In the genomic region with DNA sequence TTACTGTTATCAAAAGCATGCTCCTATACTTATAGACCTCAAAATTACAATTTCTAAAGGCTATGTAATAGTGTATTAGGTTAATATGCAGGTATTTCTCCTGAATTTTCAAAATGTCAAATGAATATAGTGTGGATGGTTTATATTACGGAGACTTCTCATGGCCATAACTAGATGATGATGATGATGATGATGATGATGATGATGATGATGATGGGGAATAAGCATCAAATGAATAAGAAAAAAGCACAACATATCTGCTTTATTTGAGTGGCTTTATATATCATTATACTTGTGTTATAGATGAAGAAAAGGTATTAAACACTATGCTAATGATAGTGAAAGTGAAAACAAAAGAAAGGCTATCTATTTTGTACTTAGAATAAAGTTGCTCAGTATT, we compare ENCODE assay signal across 19 cellular contexts. TPM values are rescaled to one million over a fixed set of nuclear protein-coding genes. Genes with fewer than 3 reads are reported as not detected.
DNase-seq lines count a peak whose midpoint lies in the region; ATAC-seq, FAIRE-seq and TF ChIP-seq lines count a peak whose summit lies in the region.
"Had no signal": no experiment of that assay in that cellular context is flagged by ENCODE, and none has a peak within 500 bp of the region (broad histone marks: within the 10 kb centered on the region; RNA-seq: fewer than 3 reads in every experiment).

No MANE protein-coding gene starts in this region.

- H3K9me3 Mint-ChIP-seq in activated naive CD4-positive, alpha-beta T cell treated with anti-CD3 and anti-CD28 coated beads, Interleukin-2, amount 10 ng/mL, durations not matched to agents 7 days and 5 days = no peaks in the 10 kb centered on the region
- no peaks in the 10 kb centered on the region for H3K9me3 Mint-ChIP-seq in activated T-helper 1 cell treated with anti-CD3 and anti-CD28 coated beads, Interleukin-12 subunit alpha, Interleukin-12 subunit beta, Interleukin-2, Interleukin-4 antibody, amounts not matched to agents 30 ng/mL and 10 ng/mL and 1 ng/mL, durations not matched to agents 14 hours and 24 hours and 36 hours
- H3K9me3 Mint-ChIP-seq: CD4-positive, CD25-positive, alpha-beta regulatory T cell; CD8-positive, alpha-beta memory T cell; IgD-negative memory B cell had no signal

- intact Hi-C loops in activated T-helper 1 cell treated with anti-CD3 and anti-CD28 coated beads, Interleukin-12 subunit alpha, Interleukin-12 subunit beta, Interleukin-2, Interleukin-4 antibody, amounts not matched to agents 30 ng/mL and 10 ng/mL and 1 ng/mL, durations not matched to agents 14 hours and 24 hours and 36 hours (cut with micrococcal nuclease) = loop anchor here (5.0 kb wide), 1 partner anchor 38 kb away; no protein-coding TSS in a partner anchor

- TF ChIP-seq POLR2A in GM12891 (IDR thresholded peaks at IDR 0.05; ENCODE audit: low read depth, low read length) = no peak

- no peak overlapping the region for H3K4me3 Mint-ChIP-seq in activated naive CD4-positive, alpha-beta T cell treated with anti-CD3 and anti-CD28 coated beads, Interleukin-2, amount 10 ng/mL, durations not matched to agents 7 days and 5 days
- H3K4me3 Mint-ChIP-seq in activated T-helper 1 cell treated with anti-CD3 and anti-CD28 coated beads, Interleukin-12 subunit alpha, Interleukin-12 subunit beta, Interleukin-2, Interleukin-4 antibody, amounts not matched to agents 30 ng/mL and 10 ng/mL and 1 ng/mL, durations not matched to agents 14 hours and 24 hours and 36 hours = no peak overlapping the region
- H3K4me3 Mint-ChIP-seq: CD4-positive, CD25-positive, alpha-beta regulatory T cell; CD8-positive, alpha-beta memory T cell; IgD-negative memory B cell had no signal

- no peak for DNase-seq in activated naive CD4-positive, alpha-beta T cell treated with anti-CD3 and anti-CD28 coated beads, Interleukin-2, amount 10 ng/mL, durations not matched to agents 7 days and 5 days
- no peak for DNase-seq in activated naive CD4-positive, alpha-beta T cell treated with Interleukin-2 at 50 U/mL for 16 hours
- DNase-seq in GM12891 (ENCODE audit: insufficient read length, low spot score) = no peak
- DNase-seq in activated T-helper 1 cell treated with anti-CD3 and anti-CD28 coated beads, Interleukin-12 subunit alpha, Interleukin-12 subunit beta, Interleukin-2, Interleukin-4 antibody, amounts not matched to agents 30 ng/mL and 10 ng/mL and 1 ng/mL, durations not matched to agents 14 hours and 24 hours and 36 hours (ENCODE audit: low spot score) = no peak
- no peak for DNase-seq in NCI-H1417 (lab: John Stamatoyannopoulos, UW)
- DNase-seq: ACHN; BE2C; C1 segment of cervical spinal cord; CD8-positive, alpha-beta memory T cell; COR-L47; DMS 273 treated with DMSO at 0.1 percent for 48 hours; DMS53; DND-41; GOT3; H7 had no signal

- H3K27ac Mint-ChIP-seq in activated naive CD4-positive, alpha-beta T cell treated with anti-CD3 and anti-CD28 coated beads, Interleukin-2, amount 10 ng/mL, durations not matched to agents 7 days and 5 days = peak overlapping the region; percentile 25
- H3K27ac Mint-ChIP-seq in activated T-helper 1 cell treated with anti-CD3 and anti-CD28 coated beads, Interleukin-12 subunit alpha, Interleukin-12 subunit beta, Interleukin-2, Interleukin-4 antibody, amounts not matched to agents 30 ng/mL and 10 ng/mL and 1 ng/mL, durations not matched to agents 14 hours and 24 hours and 36 hours = peak overlapping the region; percentile 8
- H3K27ac Mint-ChIP-seq: CD4-positive, CD25-positive, alpha-beta regulatory T cell; IgD-negative memory B cell had no signal

- H3K27me3 Mint-ChIP-seq in activated naive CD4-positive, alpha-beta T cell treated with anti-CD3 and anti-CD28 coated beads, Interleukin-2, amount 10 ng/mL, durations not matched to agents 7 days and 5 days = no peaks in the 10 kb centered on the region
- H3K27me3 Mint-ChIP-seq in activated T-helper 1 cell treated with anti-CD3 and anti-CD28 coated beads, Interleukin-12 subunit alpha, Interleukin-12 subunit beta, Interleukin-2, Interleukin-4 antibody, amounts not matched to agents 30 ng/mL and 10 ng/mL and 1 ng/mL, durations not matched to agents 14 hours and 24 hours and 36 hours (ENCODE audit: insufficient read depth) = no peaks in the 10 kb centered on the region
- H3K27me3 Mint-ChIP-seq: CD4-positive, CD25-positive, alpha-beta regulatory T cell; CD8-positive, alpha-beta memory T cell; IgD-negative memory B cell had no signal

- ATAC-seq in GM19395 (IDR thresholded peaks at IDR 0.05; ENCODE audit: unreplicated experiment) = no peak
- ATAC-seq: HCT116 had no signal

- FAIRE-seq in GM12891 (lab: Jason Lieb, UNC) = peak; percentile 85

- peaks cover 48% of the 10 kb centered on the region for H3K36me3 Mint-ChIP-seq in activated naive CD4-positive, alpha-beta T cell treated with anti-CD3 and anti-CD28 coated beads, Interleukin-2, amount 10 ng/mL, durations not matched to agents 7 days and 5 days
- peaks cover 44% of the 10 kb centered on the region for H3K36me3 Mint-ChIP-seq in activated T-helper 1 cell treated with anti-CD3 and anti-CD28 coated beads, Interleukin-12 subunit alpha, Interleukin-12 subunit beta, Interleukin-2, Interleukin-4 antibody, amounts not matched to agents 30 ng/mL and 10 ng/mL and 1 ng/mL, durations not matched to agents 14 hours and 24 hours and 36 hours (ENCODE audit: low read depth)

- H3K4me1 Mint-ChIP-seq in activated naive CD4-positive, alpha-beta T cell treated with anti-CD3 and anti-CD28 coated beads, Interleukin-2, amount 10 ng/mL, durations not matched to agents 7 days and 5 days = peaks cover 3% of the 10 kb centered on the region
- H3K4me1 Mint-ChIP-seq in activated T-helper 1 cell treated with anti-CD3 and anti-CD28 coated beads, Interleukin-12 subunit alpha, Interleukin-12 subunit beta, Interleukin-2, Interleukin-4 antibody, amounts not matched to agents 30 ng/mL and 10 ng/mL and 1 ng/mL, durations not matched to agents 14 hours and 24 hours and 36 hours (ENCODE audit: low read depth) = peaks cover 8% of the 10 kb centered on the region

- CTCF ChIA-PET in activated naive CD4-positive, alpha-beta T cell treated with anti-CD3 and anti-CD28 coated beads, Interleukin-2, amount 10 ng/mL, durations not matched to agents 7 days and 5 days (lab: Charles Lee) = no interaction called here

TF ChIP-seq in GM12891, 5 proteins besides CTCF, POLR2A, EP300 and RAD21:
- no peak for TF ChIP-seq POLR2AphosphoS5 (IDR thresholded peaks at IDR 0.05; ENCODE audit: low read depth, low read length)
- no peak for TF ChIP-seq PAX5 (IDR thresholded peaks at IDR 0.05; ENCODE audit: insufficient read depth, low read length, severe bottlenecking)
- TF ChIP-seq SPI1 (IDR thresholded peaks at IDR 0.05; ENCODE audit: low read depth, low read length) = no peak
- no peak for TF ChIP-seq TAF1 (IDR thresholded peaks at IDR 0.05; ENCODE audit: low read depth, low read length)
- TF ChIP-seq POU2F2 (IDR thresholded peaks at IDR 0.05; ENCODE audit: low read depth, low read length) = no peak

RNA-seq across cellular contexts. Expression of gene CDC27, which starts 53.9 kb away (rescaled TPM):
- polyA plus RNA-seq in GM12891 (2012; ENCODE audit: low read depth, missing spikeins) = 36.9 TPM
- 89.7 and 92.0 TPM in 2 replicates for total RNA-seq in activated T-helper 1 cell treated with anti-CD3 and anti-CD28 coated beads, Interleukin-12 subunit alpha, Interleukin-12 subunit beta, Interleukin-2, Interleukin-4 antibody, amounts not matched to agents 30 ng/mL and 10 ng/mL and 1 ng/mL, durations not matched to agents 14 hours and 24 hours and 36 hours
